8 cellular contexts compared by ENCODE assay signal in the genomic region with DNA sequence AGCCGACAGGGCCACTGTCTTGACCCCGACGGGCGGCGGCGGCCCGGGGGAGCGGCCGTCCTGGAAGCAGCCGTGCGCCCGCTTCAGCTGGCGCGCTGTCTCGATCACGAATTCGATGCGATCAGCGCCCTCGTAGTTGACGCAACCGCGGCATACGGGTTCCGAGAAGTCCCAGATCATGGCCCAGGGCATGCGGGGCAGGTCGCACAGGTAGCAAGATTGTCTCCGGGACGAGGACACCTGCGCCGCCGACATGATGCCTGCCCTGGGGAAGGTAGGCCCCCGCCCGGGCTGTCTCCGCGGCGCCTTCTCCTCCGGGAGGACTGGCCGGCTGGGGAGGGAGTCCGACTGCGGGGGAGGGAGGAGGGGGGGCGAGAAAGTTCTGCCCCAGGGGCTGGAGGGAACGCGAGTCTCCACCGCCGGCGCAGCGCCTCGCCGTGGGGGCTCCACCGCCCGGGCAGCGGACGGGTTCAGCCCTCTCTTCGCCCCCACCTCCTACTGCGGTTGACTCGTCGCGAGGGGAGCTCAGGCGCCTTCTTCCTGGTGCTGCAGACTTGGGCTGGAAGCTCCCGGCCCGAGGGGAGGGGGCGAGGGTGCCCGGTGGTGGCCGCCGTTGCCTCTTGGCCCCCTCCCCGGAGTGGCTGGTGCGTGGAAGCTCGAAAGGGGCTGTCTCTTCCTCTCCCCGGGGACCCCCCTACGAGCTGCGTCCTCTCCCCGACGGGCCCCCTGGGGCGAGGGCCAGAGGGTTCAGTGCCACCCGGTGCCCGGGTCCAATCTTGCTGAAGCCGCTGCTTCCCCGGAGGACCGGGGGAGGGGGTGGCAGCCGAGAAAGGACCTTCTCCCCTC. TPM values are rescaled to one million over a fixed set of nuclear protein-coding genes. Genes with fewer than 3 reads are reported as not detected.
DNase-seq lines count a peak whose midpoint lies in the region; ATAC-seq and TF ChIP-seq lines count a peak whose summit lies in the region.

No MANE protein-coding gene starts in this region.

- intact Hi-C loops in PC-9 (cut with micrococcal nuclease; ENCODE audit: unreplicated experiment), result loop anchor here (1.0 to 2.0 kb wide), 14 partner anchors 13 to 151 kb away; a partner anchor contains a TSS
- intact Hi-C loops in uterus (cut with DNase I; ENCODE audit: low total_unique reads), result loop anchor here (5.0 kb wide), 1 partner anchor 80 kb away; no protein-coding TSS in a partner anchor

- BruUV-seq in PC-9 (replicated peaks; lab: Mats Ljungman, UMichigan), result TSS peak; percentile 39

- peaks cover 57 to 83% (median 77%) of the 10 kb centered on the region in 10 experiments for H3K4me1 ChIP-seq in BLaER1 treated with 17β-estradiol and CSF1 and Interleukin-3, amounts not matched to agents 10 nM and 100 nM
- H3K4me1 ChIP-seq in PC-9 (replicated peaks; ENCODE audit: insufficient read depth), result peaks cover 59% of the 10 kb centered on the region
- H3K4me1 ChIP-seq in gastroesophageal sphincter, result peaks cover 17 to 76% (median 52%) of the 10 kb centered on the region in 3 donors
- peaks cover 14 to 39% of the 10 kb centered on the region in 2 donors for H3K4me1 ChIP-seq in uterus

- H3K4me3 ChIP-seq in BLaER1 treated with 17β-estradiol and CSF1 and Interleukin-3, amounts not matched to agents 10 nM and 100 nM, result peak overlapping the region; percentile 62 to 95 (median 82)
- peak overlapping the region; percentile 64 for H3K4me3 ChIP-seq in PC-9
- H3K4me3 ChIP-seq in gastroesophageal sphincter, result peak overlapping the region; percentile 83 to 93
- H3K4me3 ChIP-seq in uterus, result peak overlapping the region; percentile 77 to 89

- no CpG with 5 or more reads among the region's 81 CpGs for WGBS in gastroesophageal sphincter (ENCODE audit: low coverage in 1 of 2), 2 donors

- H4K20me1 ChIP-seq in BLaER1 treated with 17β-estradiol and CSF1 and Interleukin-3, amounts not matched to agents 10 nM and 100 nM, result peaks cover 18 to 48% (median 37%) of the 10 kb centered on the region in 11 experiments; a peak in 21 of 22 replicates
- H4K20me1 ChIP-seq in PC-9 (ENCODE audit: insufficient read depth), result peaks cover 13% of the 10 kb centered on the region

- H3K79me2 ChIP-seq in PC-9 (ENCODE audit: low read depth), result peaks cover 69% of the 10 kb centered on the region

- peak overlapping the region; percentile 85 to 100 (median 95) for H3K4me2 ChIP-seq in BLaER1 treated with 17β-estradiol and CSF1 and Interleukin-3, amounts not matched to agents 10 nM and 100 nM
- peak overlapping the region; percentile 92 for H3K4me2 ChIP-seq in PC-9

- ATAC-seq in HG03135 (IDR thresholded peaks at IDR 0.05; ENCODE audit: unreplicated experiment) (peak; percentile 31), gastroesophageal sphincter (peak; percentile 14)

- peak; percentile 28; the same call in 1 of the 2 replicates for TF ChIP-seq CTCF in PC-9 (conservative IDR thresholded peaks at IDR 0.05)
- TF ChIP-seq CTCF in gastroesophageal sphincter (IDR thresholded peaks at IDR 0.05), result peak in 1 of 4 experiments; percentile 54
- TF ChIP-seq CTCF in uterus (IDR thresholded peaks at IDR 0.05), result peak in 2 of 4 experiments; percentile 5 to 25

- in situ Hi-C loops in GM18951 (cut with MboI; ENCODE audit: low sequenced_read_pairs, unreplicated experiment), result no loop called here

- peak overlapping the region; percentile 89 to 100 (median 98) for H3K27ac ChIP-seq in BLaER1 treated with 17β-estradiol and CSF1 and Interleukin-3, amounts not matched to agents 10 nM and 100 nM
- peak overlapping the region; percentile 88 for H3K27ac ChIP-seq in PC-9
- H3K27ac ChIP-seq in gastroesophageal sphincter, result peak overlapping the region; percentile 95 to 100 (median 100)
- peak overlapping the region; percentile 93 to 100 for H3K27ac ChIP-seq in uterus

- peaks cover 63% of the 10 kb centered on the region for H3F3A ChIP-seq in PC-9 (ENCODE audit: insufficient read depth, low read depth)

- CTCF ChIA-PET in PC-9 (lab: Charles Lee), result interaction anchor here (0.5 to 2.9 kb wide), 13 partner anchors 12 to 293 kb away, joined by 3 to 14 read pairs (median 5); a partner anchor contains a TSS

- peak overlapping the region; percentile 61 for H2AFZ ChIP-seq in PC-9

- H3K9ac ChIP-seq in BLaER1 treated with 17β-estradiol and CSF1 and Interleukin-3, amounts not matched to agents 10 nM and 100 nM, result peak overlapping the region; percentile 87 to 100 (median 98)

- H3K36me3 ChIP-seq in BLaER1 treated with 17β-estradiol and CSF1 and Interleukin-3, amounts not matched to agents 10 nM and 100 nM, result peaks cover 0 to 46% (median 14%) of the 10 kb centered on the region in 11 experiments; a peak in 19 of 22 replicates
- H3K36me3 ChIP-seq in PC-9 (ENCODE audit: low read depth), result peaks cover 16% of the 10 kb centered on the region
- peaks cover 0 to 13% of the 10 kb centered on the region in 2 donors for H3K36me3 ChIP-seq in gastroesophageal sphincter
- no peaks in the 10 kb centered on the region for H3K36me3 ChIP-seq in uterus

- H3K9me3 ChIP-seq in BLaER1 treated with 17β-estradiol and CSF1 and Interleukin-3, amounts not matched to agents 10 nM and 100 nM (replicated peaks in 1 of 11), result no peaks in the 10 kb centered on the region
- H3K9me3 ChIP-seq in PC-9 (ENCODE audit: insufficient read depth, low read depth) (no peaks in the 10 kb centered on the region), gastroesophageal sphincter (no peaks in the 10 kb centered on the region), uterus (no peaks in the 10 kb centered on the region)

- no peaks in the 10 kb centered on the region; a peak in 1 of 22 replicates for H3K27me3 ChIP-seq in BLaER1 treated with 17β-estradiol and CSF1 and Interleukin-3, amounts not matched to agents 10 nM and 100 nM
- H3K27me3 ChIP-seq in PC-9 (ENCODE audit: insufficient read depth, low read depth) (no peaks in the 10 kb centered on the region), gastroesophageal sphincter (no peaks in the 10 kb centered on the region), uterus (no peaks in the 10 kb centered on the region)

- peak; percentile 70 to 95 for DNase-seq in PC-9
- peak; percentile 61 for DNase-seq in activated gamma-delta T cell treated with Interleukin-2 at 50 U/mL for 16 hours
- peak in 49 of 56 donors; percentile 45 to 91 (median 78) for DNase-seq in nucleus accumbens (lab: John Stamatoyannopoulos, UW)
- peak; percentile 82 to 85 for DNase-seq in uterus

- POLR2A ChIA-PET in PC-9 (lab: Charles Lee; ENCODE audit: unreplicated experiment), result interaction anchor here (0.5 to 0.7 kb wide), 8 partner anchors 9 to 126 kb away, joined by 3 to 9 read pairs (median 5); no protein-coding TSS in a partner anchor

- H3K9me2 ChIP-seq in PC-9 (ENCODE audit: insufficient read depth), result no peaks in the 10 kb centered on the region

- TF ChIP-seq POLR2A in GM18951 (IDR thresholded peaks at IDR 0.05; ENCODE audit: extremely low read depth, insufficient read depth, insufficient read length), result peak; percentile 28
- TF ChIP-seq POLR2A in gastroesophageal sphincter (IDR thresholded peaks at IDR 0.05), result peak; percentile 56 to 69
- peak in 1 of 2 donors; percentile 2 for TF ChIP-seq POLR2A in uterus (IDR thresholded peaks at IDR 0.05)

- no peak for TF ChIP-seq EP300 in gastroesophageal sphincter (IDR thresholded peaks at IDR 0.05)

RNA-seq across cellular contexts. Expression of a gene that starts 0.7 kb away (rescaled TPM):
- total RNA-seq in PC-9 (2021) (74.6 and 84.5 TPM in 2 replicates), gastroesophageal sphincter (10 to 100 TPM; 53.7 to 75.6 (median 59.9) TPM), uterus (10 to 100 TPM; 15.6 to 60.8 (median 36.6) TPM)

Comparison
In these comparisons a context has a peak if more than half of its experiments do, and no peak if none do; other contexts are left out.
1. Peak in every context shown above with its lines: DNase-seq, ATAC-seq, H3K4me3 ChIP-seq and H3K27ac ChIP-seq.